8 cellular contexts compared by ENCODE assay signal in the genomic region with DNA sequence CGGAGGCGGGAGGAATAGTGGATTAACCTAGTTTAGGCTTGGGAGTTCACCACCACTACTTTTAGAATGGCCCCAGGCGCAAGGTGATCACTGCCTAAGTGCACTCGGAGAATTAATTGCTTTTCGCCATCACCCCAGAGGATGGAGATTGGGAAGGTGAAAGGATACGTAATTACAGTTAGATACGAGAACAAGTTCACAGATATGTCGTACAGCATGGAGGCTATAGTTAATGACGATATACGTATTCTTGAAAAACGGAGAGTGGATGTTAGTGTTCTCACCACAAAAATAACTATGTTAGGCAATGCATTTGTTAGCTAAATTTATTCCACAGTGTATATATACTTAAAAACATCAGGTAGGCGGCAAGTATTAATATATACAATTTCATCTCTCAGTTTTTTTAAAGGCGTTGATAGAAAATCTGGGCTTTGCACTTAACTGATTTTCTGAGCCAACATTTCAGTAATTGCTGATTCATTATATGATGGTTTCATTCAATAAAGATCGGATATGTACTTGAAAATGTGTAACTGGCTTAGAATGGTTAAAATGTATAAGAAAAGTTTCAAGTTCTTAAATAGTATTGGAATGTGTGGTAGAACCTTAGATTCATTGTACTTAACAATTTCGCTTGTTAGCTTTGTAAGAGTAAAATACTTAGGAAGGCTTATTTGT. TPM values are rescaled to one million over a fixed set of nuclear protein-coding genes. Genes with fewer than 3 reads are reported as not detected.
DNase-seq lines count a peak whose midpoint lies in the region; ATAC-seq and TF ChIP-seq lines count a peak whose summit lies in the region.

No MANE protein-coding gene starts in this region.

- H3K4me1 ChIP-seq in HAP-1 (peaks cover 14% of the 10 kb centered on the region), SJSA1 (replicated peaks) (peaks cover 9% of the 10 kb centered on the region)

- in situ Hi-C loops in HAP-1 (cut with MboI; ENCODE audit: low sequenced_read_pairs): no loop called here

- DNase-seq in HAP-1 (ENCODE audit: low spot score in 2 of 2) (no peak), SJSA1 (ENCODE audit: low read depth in 1 of 2, low spot score in 2 of 2) (no peak), fibroblast of the aortic adventitia (ENCODE audit: low read depth) (no peak), NCI-H1105 (lab: John Stamatoyannopoulos, UW) (no peak), NCI-H345 treated with DMSO at 0.1 percent for 48 hours (lab: John Stamatoyannopoulos, UW; ENCODE audit: unreplicated experiment) (no peak)

- H3K36me3 ChIP-seq in HAP-1 (replicated peaks) (peaks cover 34% of the 10 kb centered on the region), SJSA1 (peaks cover 53% of the 10 kb centered on the region)

- no peaks in the 10 kb centered on the region for H3K27me3 ChIP-seq in HAP-1 (ENCODE audit: low read depth)
- H3K27me3 ChIP-seq in SJSA1 (replicated peaks): no peaks in the 10 kb centered on the region

- H3K4me3 ChIP-seq in HAP-1 (peak overlapping the region; percentile 69), SJSA1 (peak overlapping the region; percentile 59), fibroblast of the aortic adventitia (ENCODE audit: low read depth, low read length) (peak overlapping the region; percentile 99), skin epidermis (peak overlapping the region; percentile 72 to 97 (median 86))

- ATAC-seq in HG02884 (IDR thresholded peaks at IDR 0.05; ENCODE audit: unreplicated experiment) (no peak), HG02840 (IDR thresholded peaks at IDR 0.05; ENCODE audit: low FRiP score, unreplicated experiment) (no peak)

- no peaks in the 10 kb centered on the region for H3K9me3 ChIP-seq in HAP-1
- H3K9me3 ChIP-seq in SJSA1 (replicated peaks): no peaks in the 10 kb centered on the region

- TF ChIP-seq CTCF in fibroblast of the aortic adventitia (IDR thresholded peaks at IDR 0.05; ENCODE audit: insufficient read depth, low read length): no peak

- H3K27ac ChIP-seq in SJSA1: peak overlapping the region; percentile 82
- H3K27ac ChIP-seq in skin epidermis: peak overlapping the region in 20 of 21 experiments; percentile 82 to 99 (median 94)

RNA-seq across cellular contexts. Expression of a gene that starts 0.7 kb away (rescaled TPM):
- 82.8 and 125 TPM in 2 replicates for total RNA-seq in SJSA1 (2014; rRNA removed; shearing (Covaris generic))
- 60.2 and 93.0 TPM in 2 replicates for total RNA-seq in fibroblast of the aortic adventitia (ENCODE audit: low replicate concordance)

RNA-seq across cellular contexts. Expression of a gene that starts 1.0 kb away (rescaled TPM):
- 72.3 and 109 TPM in 2 replicates for total RNA-seq in SJSA1 (2014; rRNA removed; shearing (Covaris generic))
- total RNA-seq in fibroblast of the aortic adventitia (ENCODE audit: low replicate concordance): 28.5 and 63.9 TPM in 2 replicates
